Comparison of ENCODE assay signal across 23 cellular contexts in genomic region chr2:158519481-158519880, GRCh38.
"Had no signal": no experiment of that assay in that cellular context is flagged by ENCODE, and none has a peak within 500 bp of the region (broad histone marks: within the 10 kb centered on the region; RNA-seq: fewer than 3 reads in every experiment).

No MANE protein-coding gene starts in this region.

- H3K36me3 ChIP-seq: gastrocnemius medialis, heart right ventricle, ovary, stomach, thoracic aorta had no signal

- H3K4me3 ChIP-seq: coronary artery, dorsolateral prefrontal cortex, gastrocnemius medialis, heart right ventricle, mucosa of descending colon, ovary, stomach, thoracic aorta had no signal

- FAIRE-seq: small intestine, urothelium cell line had no signal

- ATAC-seq: gastrocnemius medialis; heart right ventricle; left lobe of liver; mucosa of descending colon; naive thymus-derived CD8-positive, alpha-beta T cell; right cardiac atrium had no signal

- H3K27me3 ChIP-seq: dorsolateral prefrontal cortex, gastrocnemius medialis, heart right ventricle, ovary, stomach had no signal

- H3K27ac Mint-ChIP-seq: progenitor cell of endocrine pancreas, type B pancreatic cell had no signal

- H3K4me1 Mint-ChIP-seq: neural crest cell had no signal

- DNase-seq: dorsolateral prefrontal cortex; effector CD8-positive, alpha-beta T cell; gastrocnemius medialis; heart right ventricle; islet precursor cell; mammary epithelial cell; mucosa of descending colon; naive thymus-derived CD8-positive, alpha-beta T cell; nucleus accumbens; ovary; right cardiac atrium; small intestine; stimulated activated CD4-positive, alpha-beta T cell treated with anti-CD3 and anti-CD28 coated beads, Interleukin-12 subunit alpha, Interleukin-12 subunit beta, amount 100 ng/mL, for 4 hours; stimulated activated naive CD4-positive, alpha-beta T cell; stomach; substantia nigra had no signal

- H3K4me1 ChIP-seq: gastrocnemius medialis had no signal

- H3K9me3 ChIP-seq: gastrocnemius medialis, mucosa of descending colon, ovary, stomach, thoracic aorta had no signal

- H3K27me3 Mint-ChIP-seq: naive thymus-derived CD8-positive, alpha-beta T cell; progenitor cell of endocrine pancreas; type B pancreatic cell had no signal

- H3K27ac ChIP-seq: coronary artery, dorsolateral prefrontal cortex, gastrocnemius medialis, heart right ventricle, ovary, stomach, thoracic aorta had no signal

- H3K9me3 Mint-ChIP-seq: neural crest cell had no signal

- H3K4me3 Mint-ChIP-seq: naive thymus-derived CD8-positive, alpha-beta T cell; neural crest cell; type B pancreatic cell had no signal
